28 cellular contexts compared by ENCODE assay signal in genomic region chr5:124025306-124025705, GRCh38.
DNase-seq lines count a peak whose midpoint lies in the region; ATAC-seq, FAIRE-seq and TF ChIP-seq lines count a peak whose summit lies in the region.
"Had no signal": no experiment of that assay in that cellular context is flagged by ENCODE, and none has a peak within 500 bp of the region (broad histone marks: within the 10 kb centered on the region; RNA-seq: fewer than 3 reads in every experiment).

No MANE protein-coding gene starts in this region.

- no peaks in the 10 kb centered on the region for H3K4me1 ChIP-seq in mammary epithelial cell (ENCODE audit: insufficient read depth, low read length)
- H3K4me1 ChIP-seq in astrocyte (ENCODE audit: insufficient read depth, low read length): no peaks in the 10 kb centered on the region
- H3K4me1 ChIP-seq: psoas muscle had no signal

- H3K9ac ChIP-seq in mammary epithelial cell (ENCODE audit: insufficient read depth, low read length) (no peak overlapping the region), astrocyte (ENCODE audit: low read length) (no peak overlapping the region)

- H3K9me3 Mint-ChIP-seq in MCF 10A (ENCODE audit: unreplicated experiment) (peaks cover 9% of the 10 kb centered on the region), astrocyte (ENCODE audit: unreplicated experiment) (no peaks in the 10 kb centered on the region)
- H3K9me3 Mint-ChIP-seq in activated CD4-positive, alpha-beta memory T cell treated with anti-CD3 and anti-CD28 coated beads for 36 hours: peaks cover 10% of the 10 kb centered on the region

- dilution Hi-C loops in mammary epithelial cell (cut with HindIII; ENCODE audit: low sequenced_read_pairs): no loop called here

- ATAC-seq in HG03025 (IDR thresholded peaks at IDR 0.05; ENCODE audit: low FRiP score, unreplicated experiment): no peak
- no peak for ATAC-seq in SK-N-SH treated with all-trans-retinoic acid at 6 μM for 48 hours
- ATAC-seq: activated T-cell treated with anti-CD3 and anti-CD28 coated beads, Interleukin-2, amount 50 U/mL, for 72 hours; PC-3; psoas muscle had no signal

- no peaks in the 10 kb centered on the region for H3K36me3 Mint-ChIP-seq in MCF 10A (ENCODE audit: insufficient read depth, unreplicated experiment)
- H3K36me3 Mint-ChIP-seq in astrocyte (ENCODE audit: low read depth, unreplicated experiment): no peaks in the 10 kb centered on the region
- H3K36me3 Mint-ChIP-seq in activated CD4-positive, alpha-beta memory T cell treated with anti-CD3 and anti-CD28 coated beads for 36 hours: no peaks in the 10 kb centered on the region
- H3K36me3 Mint-ChIP-seq: activated naive CD4-positive, alpha-beta T cell treated with anti-CD3 and anti-CD28 coated beads, Interleukin-2, amount 10 ng/mL, durations not matched to agents 7 days and 5 days had no signal

- CTCF ChIA-PET in mammary epithelial cell (lab: Charles Lee; ENCODE audit: low non-redundant PET) (no interaction called here), MCF 10A (lab: Yijun Ruan, JAX) (no interaction called here)
- CTCF ChIA-PET in activated CD4-positive, alpha-beta memory T cell treated with anti-CD3 and anti-CD28 coated beads for 36 hours (lab: Charles Lee): no interaction called here

- H3K4me2 ChIP-seq in mammary epithelial cell (ENCODE audit: insufficient read depth, low read depth, low read length) (no peak overlapping the region), astrocyte (ENCODE audit: low read length) (no peak overlapping the region)

- no peaks in the 10 kb centered on the region for H3K4me1 Mint-ChIP-seq in MCF 10A (ENCODE audit: insufficient read depth, unreplicated experiment)
- H3K4me1 Mint-ChIP-seq in astrocyte (ENCODE audit: low read depth, unreplicated experiment): peaks cover 6% of the 10 kb centered on the region
- no peaks in the 10 kb centered on the region for H3K4me1 Mint-ChIP-seq in activated CD4-positive, alpha-beta memory T cell treated with anti-CD3 and anti-CD28 coated beads for 36 hours (ENCODE audit: low read depth)
- H3K4me1 Mint-ChIP-seq: activated naive CD4-positive, alpha-beta T cell treated with anti-CD3 and anti-CD28 coated beads, Interleukin-2, amount 10 ng/mL, durations not matched to agents 7 days and 5 days had no signal

- H3K27ac Mint-ChIP-seq in MCF 10A (ENCODE audit: low read depth, unreplicated experiment) (no peak overlapping the region), astrocyte (ENCODE audit: unreplicated experiment) (no peak overlapping the region)
- no peak overlapping the region for H3K27ac Mint-ChIP-seq in activated CD4-positive, alpha-beta memory T cell treated with anti-CD3 and anti-CD28 coated beads for 36 hours
- H3K27ac Mint-ChIP-seq: activated naive CD4-positive, alpha-beta T cell treated with anti-CD3 and anti-CD28 coated beads, Interleukin-2, amount 10 ng/mL, durations not matched to agents 7 days and 5 days; activated T-cell treated with anti-CD3 and anti-CD28 coated beads, Interleukin-2, amount 50 U/mL, for 72 hours; type B pancreatic cell had no signal

- BruUV-seq in mammary epithelial cell (replicated peaks; lab: Mats Ljungman, UMichigan): no TSS peak
- no TSS peak for BruUV-seq in MCF 10A (replicated peaks; lab: Mats Ljungman, UMichigan)

- no peaks in the 10 kb centered on the region for H3K79me2 ChIP-seq in mammary epithelial cell (ENCODE audit: insufficient read depth, low read length)
- no peaks in the 10 kb centered on the region for H3K79me2 ChIP-seq in astrocyte (ENCODE audit: insufficient read depth, low read length)

- H3K27ac ChIP-seq in mammary epithelial cell (ENCODE audit: insufficient read depth, low read depth, low read length) (no peak overlapping the region), astrocyte (ENCODE audit: low read depth, low read length) (no peak overlapping the region)
- H3K27ac ChIP-seq: coronary artery, esophagus muscularis mucosa, psoas muscle had no signal

- POLR2A ChIA-PET in MCF 10A (lab: Yijun Ruan, JAX): interaction anchor here (0.5 to 0.7 kb wide), 3 partner anchors 23 to 354 kb away, joined by 3 read pairs; no protein-coding TSS in a partner anchor
- POLR2A ChIA-PET in activated CD4-positive, alpha-beta memory T cell treated with anti-CD3 and anti-CD28 coated beads for 36 hours (lab: Charles Lee): no interaction called here

- intact Hi-C loops in mammary epithelial cell (cut with micrococcal nuclease) (no loop called here), MCF 10A (cut with micrococcal nuclease) (no loop called here)
- intact Hi-C loops in activated CD4-positive, alpha-beta memory T cell treated with anti-CD3 and anti-CD28 coated beads for 36 hours (cut with micrococcal nuclease): no loop called here

- 19% methylated on average over 5 of the region's 5 CpGs for WGBS in mammary epithelial cell (ENCODE audit: low coverage, missing lambda C conversion rate)

- H3K4me3 ChIP-seq in mammary epithelial cell (replicated peaks in 1 of 3; ENCODE audit: insufficient read depth in 1 of 3, low read depth in 2 of 3, low read length in 3 of 3): no peak overlapping the region
- H3K4me3 ChIP-seq in astrocyte (ENCODE audit: insufficient read depth, low read depth, low read length): no peak overlapping the region
- H3K4me3 ChIP-seq: coronary artery, esophagus muscularis mucosa, lung, psoas muscle had no signal

- H3K36me3 ChIP-seq in mammary epithelial cell (ENCODE audit: insufficient read depth, low read length) (no peaks in the 10 kb centered on the region), astrocyte (ENCODE audit: insufficient read depth, low read length) (no peaks in the 10 kb centered on the region)
- H3K36me3 ChIP-seq: esophagus muscularis mucosa had no signal

- TF ChIP-seq CTCF in mammary epithelial cell (conservative IDR thresholded peaks at IDR 0.05 in 1 of 2, IDR thresholded peaks at IDR 0.05 in 1 of 2; ENCODE audit: extremely low read depth in 1 of 2, insufficient read depth in 1 of 2, low read depth in 1 of 2, low read length in 2 of 2): no peak
- TF ChIP-seq CTCF in MCF 10A (IDR thresholded peaks at IDR 0.05; ENCODE audit: unreplicated experiment): no peak
- TF ChIP-seq CTCF in astrocyte (IDR thresholded peaks at IDR 0.05; ENCODE audit: insufficient read depth, low read depth, low read length): no peak

- in situ Hi-C loops in mammary epithelial cell (cut with MboI; ENCODE audit: low sequenced_read_pairs in 2 of 2): no loop called here

- DNase-seq in mammary epithelial cell (no peak), MCF 10A (ENCODE audit: unreplicated experiment) (no peak), astrocyte (ENCODE audit: low read depth) (no peak), medulla oblongata (ENCODE audit: extremely low spot score) (peak; percentile 12), COR-L47 (lab: John Stamatoyannopoulos, UW) (no peak)
- no peak for DNase-seq in activated CD4-positive, alpha-beta memory T cell treated with anti-CD3 and anti-CD28 coated beads for 36 hours
- DNase-seq: activated CD4-positive, alpha-beta T cell treated with anti-CD3 and anti-CD28 coated beads for 4 hours; activated naive CD4-positive, alpha-beta T cell treated with anti-CD3 and anti-CD28 coated beads, Interleukin-2, amount 10 ng/mL, durations not matched to agents 7 days and 5 days; activated T-cell treated with anti-CD3 and anti-CD28 coated beads, Interleukin-2, amount 50 U/mL, for 72 hours; amniotic stem cell; GDM1; hypothalamus; Karpas-422; kidney glomerular epithelial cell; NCI-H1048; NCI-H187 treated with DMSO at 0.1 percent for 48 hours; NCI-H345; NCI-H774; nucleus accumbens; PC-3; psoas muscle had no signal

- H3K27me3 ChIP-seq in mammary epithelial cell (ENCODE audit: insufficient read depth, low read length): no peaks in the 10 kb centered on the region
- no peaks in the 10 kb centered on the region for H3K27me3 ChIP-seq in astrocyte (ENCODE audit: insufficient read depth, low read length)
- H3K27me3 ChIP-seq: esophagus muscularis mucosa had no signal

- no peaks in the 10 kb centered on the region for H3K9me3 ChIP-seq in mammary epithelial cell (replicated peaks; ENCODE audit: insufficient read depth, low read length)
- no peaks in the 10 kb centered on the region for H3K9me3 ChIP-seq in astrocyte (ENCODE audit: insufficient read depth, low read depth, low read length)
- H3K9me3 ChIP-seq: esophagus muscularis mucosa, psoas muscle had no signal

- no peak overlapping the region for H3K4me3 Mint-ChIP-seq in MCF 10A (ENCODE audit: unreplicated experiment)
- no peak overlapping the region for H3K4me3 Mint-ChIP-seq in astrocyte (ENCODE audit: unreplicated experiment)
- H3K4me3 Mint-ChIP-seq in activated CD4-positive, alpha-beta memory T cell treated with anti-CD3 and anti-CD28 coated beads for 36 hours: no peak overlapping the region
- H3K4me3 Mint-ChIP-seq: activated naive CD4-positive, alpha-beta T cell treated with anti-CD3 and anti-CD28 coated beads, Interleukin-2, amount 10 ng/mL, durations not matched to agents 7 days and 5 days; activated T-cell treated with anti-CD3 and anti-CD28 coated beads, Interleukin-2, amount 50 U/mL, for 72 hours; type B pancreatic cell had no signal

- H4K20me1 ChIP-seq in mammary epithelial cell (ENCODE audit: insufficient read depth, low read length) (no peaks in the 10 kb centered on the region), astrocyte (ENCODE audit: insufficient read depth, low read length) (no peaks in the 10 kb centered on the region)

- H3K27me3 Mint-ChIP-seq in MCF 10A (ENCODE audit: insufficient read depth, unreplicated experiment): no peaks in the 10 kb centered on the region
- H3K27me3 Mint-ChIP-seq in astrocyte (ENCODE audit: low read depth, unreplicated experiment): no peaks in the 10 kb centered on the region
- no peaks in the 10 kb centered on the region for H3K27me3 Mint-ChIP-seq in activated CD4-positive, alpha-beta memory T cell treated with anti-CD3 and anti-CD28 coated beads for 36 hours
- H3K27me3 Mint-ChIP-seq: activated naive CD4-positive, alpha-beta T cell treated with anti-CD3 and anti-CD28 coated beads, Interleukin-2, amount 10 ng/mL, durations not matched to agents 7 days and 5 days; type B pancreatic cell had no signal

- H2AFZ ChIP-seq in mammary epithelial cell (ENCODE audit: low read depth, low read length) (peak overlapping the region; percentile 32), astrocyte (ENCODE audit: low read depth, low read length) (no peak overlapping the region)

- FAIRE-seq in astrocyte (lab: Jason Lieb, UNC): peak; percentile 65
- FAIRE-seq: HTR-8/SVneo had no signal

TF ChIP-seq in SK-N-SH treated with all-trans-retinoic acid at 6 μM for 48 hours, 23 proteins besides CTCF, POLR2A, EP300 and RAD21:
- TF ChIP-seq ZFP3 (CRISPR knock-in tag; IDR thresholded peaks at IDR 0.05) (no peak), ZC3H10 (CRISPR knock-in tag; IDR thresholded peaks at IDR 0.05) (no peak), TCF4 (CRISPR knock-in tag; IDR thresholded peaks at IDR 0.05; ENCODE audit: borderline replicate concordance) (no peak), ARNTL (CRISPR knock-in tag; IDR thresholded peaks at IDR 0.05; ENCODE audit: borderline replicate concordance, low read depth) (no peak), OSR1 (CRISPR knock-in tag; IDR thresholded peaks at IDR 0.05) (no peak)
